ENCODE assay signal across 9 cellular contexts in genomic region chr1:198922638-198923430, GRCh38.
DNase-seq lines count a peak whose midpoint lies in the region; ATAC-seq and TF ChIP-seq lines count a peak whose summit lies in the region.
"Had no signal": no experiment of that assay in that cellular context is flagged by ENCODE, and none has a peak within 500 bp of the region (broad histone marks: within the 10 kb centered on the region; RNA-seq: fewer than 3 reads in every experiment).

No MANE protein-coding gene starts in this region.

- H3K36me3 Mint-ChIP-seq in activated T-cell treated with anti-CD3 and anti-CD28 coated beads, Interleukin-2, amount 50 U/mL, for 4 hours (ENCODE audit: insufficient read depth) = peaks cover 4% of the 10 kb centered on the region
- no peaks in the 10 kb centered on the region for H3K36me3 Mint-ChIP-seq in endodermal cell (ENCODE audit: low read depth)

- TF ChIP-seq CTCF in WERI-Rb-1 (IDR thresholded peaks at IDR 0.05; ENCODE audit: low read depth, low read length) (no peak), GM20000 (IDR thresholded peaks at IDR 0.05; ENCODE audit: extremely low read depth, missing control alignments) (no peak), endodermal cell (conservative IDR thresholded peaks at IDR 0.05) (no peak)

- H3K9me3 ChIP-seq in WERI-Rb-1 (ENCODE audit: severe bottlenecking) (no peaks in the 10 kb centered on the region), endodermal cell (ENCODE audit: control insufficient read depth, low read length) (no peaks in the 10 kb centered on the region)

- no peaks in the 10 kb centered on the region for H3K27me3 Mint-ChIP-seq in activated T-cell treated with anti-CD3 and anti-CD28 coated beads, Interleukin-2, amount 50 U/mL, for 4 hours (ENCODE audit: low read depth)
- H3K27me3 Mint-ChIP-seq in stimulated activated naive CD8-positive, alpha-beta T cell treated with anti-CD3 and anti-CD28 coated beads, Interleukin-15, amount 100 ng/mL, for 72 hours = no peaks in the 10 kb centered on the region
- H3K27me3 Mint-ChIP-seq in endodermal cell (ENCODE audit: insufficient read depth) = no peaks in the 10 kb centered on the region
- H3K27me3 Mint-ChIP-seq: IgD-negative memory B cell had no signal

- no peaks in the 10 kb centered on the region for H3K36me3 ChIP-seq in WERI-Rb-1
- H3K36me3 ChIP-seq in endodermal cell (ENCODE audit: control insufficient read depth, insufficient read depth, low read length) = no peaks in the 10 kb centered on the region

- no peaks in the 10 kb centered on the region for H3K4me1 ChIP-seq in endodermal cell (ENCODE audit: control insufficient read depth, insufficient read depth, low read length)

- H3K4me3 ChIP-seq in WERI-Rb-1 (ENCODE audit: low read depth, low read length) = no peak overlapping the region
- no peak overlapping the region for H3K4me3 ChIP-seq in endodermal cell (ENCODE audit: low read length)

- WGBS in endodermal cell (ENCODE audit: insufficient coverage in 1 of 2, insufficient read length in 1 of 2), 2 experiments = 92 to 94% methylated on average over 2 to 5 of the region's 5 CpGs

- H3K4me1 Mint-ChIP-seq in activated T-cell treated with anti-CD3 and anti-CD28 coated beads, Interleukin-2, amount 50 U/mL, for 4 hours (ENCODE audit: low read depth) = peaks cover 58% of the 10 kb centered on the region
- peaks cover 69% of the 10 kb centered on the region for H3K4me1 Mint-ChIP-seq in stimulated activated naive CD8-positive, alpha-beta T cell treated with anti-CD3 and anti-CD28 coated beads, Interleukin-15, amount 100 ng/mL, for 72 hours
- H3K4me1 Mint-ChIP-seq in endodermal cell = no peaks in the 10 kb centered on the region

- peak overlapping the region; percentile 74 to 94 for H3K27ac Mint-ChIP-seq in stimulated activated naive CD8-positive, alpha-beta T cell treated with anti-CD3 and anti-CD28 coated beads, Interleukin-15, amount 100 ng/mL, for 72 hours
- H3K27ac Mint-ChIP-seq in endodermal cell = no peak overlapping the region

- H3K27ac ChIP-seq in WERI-Rb-1 (no peak overlapping the region), endodermal cell (ENCODE audit: low read depth, low read length) (no peak overlapping the region)

- H3K9ac ChIP-seq in endodermal cell (ENCODE audit: extremely low read depth, low read length, poor library complexity, severe bottlenecking) = no peak overlapping the region

- no peaks in the 10 kb centered on the region for H3K9me3 Mint-ChIP-seq in activated T-cell treated with anti-CD3 and anti-CD28 coated beads, Interleukin-2, amount 50 U/mL, for 4 hours
- no peaks in the 10 kb centered on the region for H3K9me3 Mint-ChIP-seq in stimulated activated naive CD8-positive, alpha-beta T cell treated with anti-CD3 and anti-CD28 coated beads, Interleukin-15, amount 100 ng/mL, for 72 hours
- no peaks in the 10 kb centered on the region for H3K9me3 Mint-ChIP-seq in endodermal cell

- no peak for DNase-seq in activated T-cell treated with anti-CD3 and anti-CD28 coated beads, Interleukin-2, amount 50 U/mL, for 4 hours
- DNase-seq in activated T-cell treated with anti-CD3 and anti-CD28 coated beads, Interleukin-2, amount 50 U/mL, for 48 hours = no peak
- DNase-seq in RPMI8226 = peak; percentile 38
- no peak for DNase-seq in stimulated activated naive CD8-positive, alpha-beta T cell treated with anti-CD3 and anti-CD28 coated beads, Interleukin-15, amount 100 ng/mL, for 72 hours
- DNase-seq in WERI-Rb-1 = no peak
- DNase-seq in GM20000 (ENCODE audit: low spot score) = no peak
- no peak for DNase-seq in endodermal cell

- ATAC-seq in activated T-cell treated with anti-CD3 and anti-CD28 coated beads, Interleukin-2, amount 50 U/mL, for 4 hours = peak; percentile 53 to 64
- ATAC-seq in HG02885 (IDR thresholded peaks at IDR 0.05; ENCODE audit: poor library complexity, unreplicated experiment) = peak; percentile 81
- peak; percentile 67 for ATAC-seq in stimulated activated naive CD8-positive, alpha-beta T cell treated with anti-CD3 and anti-CD28 coated beads, Interleukin-15, amount 100 ng/mL, for 72 hours

- no peak overlapping the region for H3K4me3 Mint-ChIP-seq in activated T-cell treated with anti-CD3 and anti-CD28 coated beads, Interleukin-2, amount 50 U/mL, for 4 hours
- peak overlapping the region; percentile 58 to 74 for H3K4me3 Mint-ChIP-seq in stimulated activated naive CD8-positive, alpha-beta T cell treated with anti-CD3 and anti-CD28 coated beads, Interleukin-15, amount 100 ng/mL, for 72 hours
- H3K4me3 Mint-ChIP-seq in endodermal cell = no peak overlapping the region

- H3K27me3 ChIP-seq in WERI-Rb-1 (ENCODE audit: insufficient read depth, low read depth, severe bottlenecking) (no peaks in the 10 kb centered on the region), endodermal cell (ENCODE audit: control insufficient read depth, insufficient read depth, low read length, poor library complexity, severe bottlenecking) (no peaks in the 10 kb centered on the region)

Comparison
In these comparisons a context has a peak if more than half of its experiments do, and no peak if none do; other contexts are left out.
1. H3K4me3 Mint-ChIP-seq: peak in stimulated activated naive CD8-positive, alpha-beta T cell treated with anti-CD3 and anti-CD28 coated beads, Interleukin-15, amount 100 ng/mL, for 72 hours (2 of 2); none in activated T-cell treated with anti-CD3 and anti-CD28 coated beads, Interleukin-2, amount 50 U/mL, for 4 hours (single experiment) and endodermal cell (single experiment).
2. Peak in every context shown above with its lines, with median percentiles within 50 percentile points of each other: ATAC-seq.